In genomic region chr4:7957113-7957656, GRCh38 we compare ENCODE assay signal across 26 cellular contexts. TPM values are rescaled to one million over a fixed set of nuclear protein-coding genes. Genes with fewer than 3 reads are reported as not detected.
DNase-seq lines count a peak whose midpoint lies in the region; ATAC-seq and TF ChIP-seq lines count a peak whose summit lies in the region.
"Had no signal": no experiment of that assay in that cellular context is flagged by ENCODE, and none has a peak within 500 bp of the region (broad histone marks: within the 10 kb centered on the region; RNA-seq: fewer than 3 reads in every experiment).

No MANE protein-coding gene starts in this region.

- intact Hi-C loops in natural killer cell (cut with micrococcal nuclease), result no loop called here
- intact Hi-C loops in activated T-helper 2 cell treated with anti-CD3 and anti-CD28 coated beads, Interferon-gamma antibody, Interleukin-2, Interleukin-4, amounts not matched to agents 10 μg/mL and 5 μg/mL and 100 μg/mL, durations not matched to agents 14 hours and 24 hours and 36 hours (cut with micrococcal nuclease), result no loop called here

- no peaks in the 10 kb centered on the region for H3K9me3 Mint-ChIP-seq in natural killer cell treated with Interleukin-12 subunit alpha and Interleukin-12 subunit beta and Interleukin-15 and Interleukin-18, amount 100 ng/mL, for 72 hours
- no peaks in the 10 kb centered on the region for H3K9me3 Mint-ChIP-seq in natural killer cell
- H3K9me3 Mint-ChIP-seq in activated T-helper 2 cell treated with anti-CD3 and anti-CD28 coated beads, Interferon-gamma antibody, Interleukin-2, Interleukin-4, amounts not matched to agents 10 μg/mL and 5 μg/mL and 100 μg/mL, durations not matched to agents 14 hours and 24 hours and 36 hours, result peaks cover 7% of the 10 kb centered on the region
- peaks cover 9% of the 10 kb centered on the region for H3K9me3 Mint-ChIP-seq in nephron
- H3K9me3 Mint-ChIP-seq: activated T-cell treated with anti-CD3 and anti-CD28 coated beads, Interleukin-2, amount 50 U/mL, for 4 hours had no signal

- no peak for TF ChIP-seq CTCF in natural killer cell (IDR thresholded peaks at IDR 0.05)
- TF ChIP-seq CTCF in nephron (IDR thresholded peaks at IDR 0.05; ENCODE audit: unreplicated experiment in 3 of 3), result no peak

- H3K27me3 Mint-ChIP-seq in natural killer cell treated with Interleukin-12 subunit alpha and Interleukin-12 subunit beta and Interleukin-15 and Interleukin-18, amount 100 ng/mL, for 72 hours, result peaks cover 0 to 6% of the 10 kb centered on the region in 2 donors
- H3K27me3 Mint-ChIP-seq in natural killer cell (ENCODE audit: low read depth in 2 of 2) (peaks cover 6 to 19% of the 10 kb centered on the region in 2 donors), nephron (ENCODE audit: low read depth) (no peaks in the 10 kb centered on the region)
- H3K27me3 Mint-ChIP-seq in activated T-helper 2 cell treated with anti-CD3 and anti-CD28 coated beads, Interferon-gamma antibody, Interleukin-2, Interleukin-4, amounts not matched to agents 10 μg/mL and 5 μg/mL and 100 μg/mL, durations not matched to agents 14 hours and 24 hours and 36 hours (ENCODE audit: low read depth), result no peaks in the 10 kb centered on the region

- no peak overlapping the region for H3K4me3 Mint-ChIP-seq in natural killer cell treated with Interleukin-12 subunit alpha and Interleukin-12 subunit beta and Interleukin-15 and Interleukin-18, amount 100 ng/mL, for 72 hours
- H3K4me3 Mint-ChIP-seq in natural killer cell (no peak overlapping the region), nephron (peak overlapping the region in 1 of 3 experiments; percentile 32)
- H3K4me3 Mint-ChIP-seq in activated T-helper 2 cell treated with anti-CD3 and anti-CD28 coated beads, Interferon-gamma antibody, Interleukin-2, Interleukin-4, amounts not matched to agents 10 μg/mL and 5 μg/mL and 100 μg/mL, durations not matched to agents 14 hours and 24 hours and 36 hours (ENCODE audit: low read depth), result no peak overlapping the region
- H3K4me3 Mint-ChIP-seq: activated CD4-positive, alpha-beta T cell treated with anti-CD3 and anti-CD28 coated beads for 36 hours; activated naive CD4-positive, alpha-beta T cell treated with anti-CD3 and anti-CD28 coated beads, Interleukin-2, amount 10 ng/mL, durations not matched to agents 7 days and 5 days; activated T-cell treated with anti-CD3 and anti-CD28 coated beads, Interleukin-2, amount 50 U/mL, for 4 hours; endodermal cell; immature natural killer cell; neural progenitor cell had no signal

- no peak overlapping the region for H3K27ac Mint-ChIP-seq in natural killer cell treated with Interleukin-12 subunit alpha and Interleukin-12 subunit beta and Interleukin-15 and Interleukin-18, amount 100 ng/mL, for 72 hours
- no peak overlapping the region for H3K27ac Mint-ChIP-seq in natural killer cell
- H3K27ac Mint-ChIP-seq in activated T-helper 2 cell treated with anti-CD3 and anti-CD28 coated beads, Interferon-gamma antibody, Interleukin-2, Interleukin-4, amounts not matched to agents 10 μg/mL and 5 μg/mL and 100 μg/mL, durations not matched to agents 14 hours and 24 hours and 36 hours, result peak overlapping the region; percentile 2
- H3K27ac Mint-ChIP-seq in nephron, result peak overlapping the region; percentile 39 to 83 (median 61)
- H3K27ac Mint-ChIP-seq: activated CD4-positive, alpha-beta T cell treated with anti-CD3 and anti-CD28 coated beads for 36 hours; activated naive CD4-positive, alpha-beta T cell treated with anti-CD3 and anti-CD28 coated beads, Interleukin-2, amount 10 ng/mL, durations not matched to agents 7 days and 5 days; endodermal cell; immature natural killer cell; neural progenitor cell had no signal

- peak; percentile 32 for DNase-seq in natural killer cell treated with Interleukin-12 subunit alpha and Interleukin-12 subunit beta and Interleukin-15 and Interleukin-18, amount 100 ng/mL, for 72 hours (ENCODE audit: low spot score)
- DNase-seq in natural killer cell (no peak), COLO668 (lab: John Stamatoyannopoulos, UW; ENCODE audit: unreplicated experiment) (no peak), SHP77 treated with DMSO at 0.1 percent for 48 hours (lab: John Stamatoyannopoulos, UW) (no peak)
- DNase-seq in activated T-helper 2 cell treated with anti-CD3 and anti-CD28 coated beads, Interferon-gamma antibody, Interleukin-2, Interleukin-4, amounts not matched to agents 10 μg/mL and 5 μg/mL and 100 μg/mL, durations not matched to agents 14 hours and 24 hours and 36 hours (ENCODE audit: low spot score), result no peak
- DNase-seq: ACHN; activated CD4-positive, alpha-beta T cell treated with anti-CD3 and anti-CD28 coated beads for 36 hours; activated naive CD4-positive, alpha-beta T cell treated with anti-CD3 and anti-CD28 coated beads, Interleukin-2, amount 10 ng/mL, durations not matched to agents 7 days and 5 days; activated T-cell treated with anti-CD3 and anti-CD28 coated beads, Interleukin-2, amount 50 U/mL, for 4 hours; Caco-2; DMS79 treated with DMSO at 0.1 percent for 48 hours; endodermal cell; esophagus squamous epithelium; gastrocnemius medialis; H7; immature natural killer cell; left lung; NCI-H1105; NCI-H1930; NCI-H82; OCI-M1; transverse colon had no signal

- peaks cover 8 to 15% of the 10 kb centered on the region in 2 donors for H3K4me1 Mint-ChIP-seq in natural killer cell treated with Interleukin-12 subunit alpha and Interleukin-12 subunit beta and Interleukin-15 and Interleukin-18, amount 100 ng/mL, for 72 hours (ENCODE audit: low read depth in 2 of 2)
- H3K4me1 Mint-ChIP-seq in natural killer cell, result peaks cover 11% of the 10 kb centered on the region in 2 donors
- peaks cover 22% of the 10 kb centered on the region for H3K4me1 Mint-ChIP-seq in activated T-helper 2 cell treated with anti-CD3 and anti-CD28 coated beads, Interferon-gamma antibody, Interleukin-2, Interleukin-4, amounts not matched to agents 10 μg/mL and 5 μg/mL and 100 μg/mL, durations not matched to agents 14 hours and 24 hours and 36 hours (ENCODE audit: low read depth)
- H3K4me1 Mint-ChIP-seq in nephron, result peaks cover 24% of the 10 kb centered on the region

- ATAC-seq in natural killer cell treated with Interleukin-12 subunit alpha and Interleukin-12 subunit beta and Interleukin-15 and Interleukin-18, amount 100 ng/mL, for 72 hours, result no peak
- ATAC-seq in natural killer cell (no peak), GM19035 (IDR thresholded peaks at IDR 0.05; ENCODE audit: unreplicated experiment) (no peak), HG03520 (IDR thresholded peaks at IDR 0.05; ENCODE audit: unreplicated experiment) (no peak)
- ATAC-seq: activated CD4-positive, alpha-beta T cell treated with anti-CD3 and anti-CD28 coated beads for 36 hours; activated T-cell treated with anti-CD3 and anti-CD28 coated beads, Interleukin-2, amount 50 U/mL, for 4 hours had no signal

- no peaks in the 10 kb centered on the region for H3K36me3 Mint-ChIP-seq in natural killer cell treated with Interleukin-12 subunit alpha and Interleukin-12 subunit beta and Interleukin-15 and Interleukin-18, amount 100 ng/mL, for 72 hours
- H3K36me3 Mint-ChIP-seq in natural killer cell (no peaks in the 10 kb centered on the region), nephron (ENCODE audit: low read depth) (peaks cover 7% of the 10 kb centered on the region)
- no peaks in the 10 kb centered on the region for H3K36me3 Mint-ChIP-seq in activated T-helper 2 cell treated with anti-CD3 and anti-CD28 coated beads, Interferon-gamma antibody, Interleukin-2, Interleukin-4, amounts not matched to agents 10 μg/mL and 5 μg/mL and 100 μg/mL, durations not matched to agents 14 hours and 24 hours and 36 hours (ENCODE audit: low read depth)
- H3K36me3 Mint-ChIP-seq: activated naive CD4-positive, alpha-beta T cell treated with anti-CD3 and anti-CD28 coated beads, Interleukin-2, amount 10 ng/mL, durations not matched to agents 7 days and 5 days; immature natural killer cell; neural progenitor cell had no signal

RNA-seq across cellular contexts. Expression of gene AFAP1, which starts 17.5 kb away (rescaled TPM):
- 1 to 10 TPM; 7.2 to 9.1 TPM for total RNA-seq in natural killer cell treated with Interleukin-12 subunit alpha and Interleukin-12 subunit beta and Interleukin-15 and Interleukin-18, amount 100 ng/mL, for 72 hours
- total RNA-seq in natural killer cell, result 10 to 100 TPM in 1 of 3 donors, 1 to 10 TPM in 2; 4.9 to 12.5 (median 9.5) TPM
- total RNA-seq in activated T-helper 2 cell treated with anti-CD3 and anti-CD28 coated beads, Interferon-gamma antibody, Interleukin-2, Interleukin-4, amounts not matched to agents 10 μg/mL and 5 μg/mL and 100 μg/mL, durations not matched to agents 14 hours and 24 hours and 36 hours, result 53.7 and 57.6 TPM in 2 replicates

Comparison
In these comparisons a context has a peak if more than half of its experiments do, and no peak if none do; other contexts are left out.
1. H3K27ac Mint-ChIP-seq: peak in activated T-helper 2 cell treated with anti-CD3 and anti-CD28 coated beads, Interferon-gamma antibody, Interleukin-2, Interleukin-4, amounts not matched to agents 10 μg/mL and 5 μg/mL and 100 μg/mL, durations not matched to agents 14 hours and 24 hours and 36 hours (single experiment) and nephron (3 of 3); none in natural killer cell treated with Interleukin-12 subunit alpha and Interleukin-12 subunit beta and Interleukin-15 and Interleukin-18, amount 100 ng/mL, for 72 hours (0 of 2) and natural killer cell (0 of 2).